ENCODE assay signal across 25 cellular contexts in the genomic region with DNA sequence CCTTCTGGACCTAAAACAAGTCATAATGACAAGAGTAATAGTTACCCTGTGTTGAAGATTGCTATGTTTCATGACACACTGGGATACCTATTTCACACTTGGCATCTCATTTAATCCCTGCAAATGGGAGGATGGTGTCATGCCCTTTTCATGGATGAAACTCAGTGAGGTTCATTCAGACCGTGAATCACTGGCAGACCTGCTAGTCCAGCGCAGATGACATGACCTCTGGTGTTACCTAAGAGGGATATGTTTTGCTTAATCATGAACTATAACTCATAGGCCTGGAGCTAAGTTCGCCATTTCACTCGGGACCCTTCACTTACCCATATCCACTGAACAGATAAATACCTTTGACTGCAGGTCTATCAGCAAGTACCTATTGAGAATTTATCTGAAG.
"Had no signal": no experiment of that assay in that cellular context is flagged by ENCODE, and none has a peak within 500 bp of the region (broad histone marks: within the 10 kb centered on the region; RNA-seq: fewer than 3 reads in every experiment).

No MANE protein-coding gene starts in this region.

- H3K36me3 ChIP-seq: left ventricle myocardium inferior, stomach, suprapubic skin, tibial nerve had no signal

- H3K4me3 ChIP-seq: left ventricle myocardium inferior, lung, stomach, suprapubic skin, tibial nerve had no signal

- DNase-seq: activated CD4-positive, alpha-beta memory T cell treated with anti-CD3 and anti-CD28 coated beads for 36 hours; activated CD4-positive, alpha-beta T cell treated with anti-CD3 and anti-CD28 coated beads, Interleukin-2, amount 10 ng/mL, durations not matched to agents 24 days and 14 days; activated CD4-positive, CD25-positive, alpha-beta regulatory T cell treated with anti-CD3 and anti-CD28 coated beads, Interleukin-2, amount 50 U/mL, for 72 hours; activated CD8-positive, alpha-beta memory T cell treated with anti-CD3 and anti-CD28 coated beads, Interleukin-2, amount 50 U/mL, for 4 hours; activated effector memory CD4-positive, alpha-beta T cell treated with anti-CD3 and anti-CD28 coated beads, Interleukin-2, amount 50 U/mL, for 16 hours; activated naive CD4-positive, alpha-beta T cell treated with anti-CD3 and anti-CD28 coated beads for 36 hours; activated naive CD8-positive, alpha-beta T cell treated with anti-CD3 and anti-CD28 coated beads, Interleukin-2, amount 10 ng/mL, durations not matched to agents 7 days and 5 days; activated T-cell treated with anti-CD3 and anti-CD28 coated beads, Interleukin-2, amount 50 U/mL, for 1 hour; amniotic stem cell; central memory CD4-positive, alpha-beta T cell; glutamatergic neuron; left ventricle myocardium inferior; mesendoderm; retina; stimulated activated CD4-positive, alpha-beta T cell treated with anti-CD3 and anti-CD28 coated beads, Interleukin-15, amount 100 ng/mL, for 24 hours; stimulated activated CD4-positive, alpha-beta T cell treated with anti-CD3 and anti-CD28 coated beads, Interleukin-2, amount 100 ng/mL, for 24 hours; stimulated activated naive B cell treated with anti-CD40 and anti-IgM and Interleukin-4, amounts not matched to agents 10 μg/mL and 1 μg/mL and 100 μg/mL, for 72 hours; stomach; T1000 had no signal

- H3K4me1 ChIP-seq: left ventricle myocardium inferior, suprapubic skin had no signal

- H3K27ac ChIP-seq: left ventricle myocardium inferior, suprapubic skin, tibial nerve had no signal

- H3K9me3 ChIP-seq: left ventricle myocardium inferior, stomach, suprapubic skin, tibial nerve had no signal

- FAIRE-seq: astrocyte, frontal cortex, islet of Langerhans had no signal

- H3K27me3 ChIP-seq: stomach, suprapubic skin, tibial nerve had no signal
